Comparison of ENCODE assay signal across 3 cellular contexts in genomic region chr2:119775102-119775501, GRCh38.
"Had no signal": no experiment of that assay in that cellular context is flagged by ENCODE, and none has a peak within 500 bp of the region (broad histone marks: within the 10 kb centered on the region; RNA-seq: fewer than 3 reads in every experiment).

No MANE protein-coding gene starts in this region.

- DNase-seq: GDM1, GF-D8 had no signal

- ATAC-seq: GM12878 had no signal

- H3K4me3 ChIP-seq: GM12878 had no signal
